Comparison of ENCODE assay signal across 8 cellular contexts in genomic region chr19:41439441-41440222, GRCh38. TPM values are rescaled to one million over a fixed set of nuclear protein-coding genes. Genes with fewer than 3 reads are reported as not detected.
DNase-seq lines count a peak whose midpoint lies in the region; ATAC-seq and TF ChIP-seq lines count a peak whose summit lies in the region.

DMAC2 (minus strand) TSS chr19:41439912; CDS start chr19:41439899, 13 bp downstream.

- H3K79me2 ChIP-seq in SK-N-SH (ENCODE audit: insufficient read depth) (peaks cover 13% of the 10 kb centered on the region; the same call in 1 of the 2 replicates), osteoblast (ENCODE audit: insufficient read depth, low read length) (peaks cover 3% of the 10 kb centered on the region)

- no peaks in the 10 kb centered on the region for H3K9me2 ChIP-seq in SK-N-SH

- H4K20me1 ChIP-seq in SK-N-SH (ENCODE audit: insufficient read depth): no peaks in the 10 kb centered on the region
- H4K20me1 ChIP-seq in osteoblast (ENCODE audit: insufficient read depth, low read length): no peaks in the 10 kb centered on the region

- peak; percentile 52 for TF ChIP-seq POLR2A in GM10847 (IDR thresholded peaks at IDR 0.05; ENCODE audit: extremely low read depth, insufficient read length)

- H2AFZ ChIP-seq in SK-N-SH (ENCODE audit: low read depth): peak within 1 kb of the TSS; percentile 87
- H2AFZ ChIP-seq in osteoblast (ENCODE audit: low read length): peak within 1 kb of the TSS; percentile 99

- no peaks in the 10 kb centered on the region for H3K27me3 Mint-ChIP-seq in activated naive CD8-positive, alpha-beta T cell treated with anti-CD3 and anti-CD28 coated beads for 36 hours
- H3K27me3 Mint-ChIP-seq in glutamatergic neuron (ENCODE audit: unreplicated experiment): peaks cover 8% of the 10 kb centered on the region

- WGBS in SK-N-SH (ENCODE audit: low lambda C conversion rate): 1% methylated on average over 40 of the region's 40 CpGs

- TF ChIP-seq CTCF in SK-N-SH (IDR thresholded peaks at IDR 0.05) (peak; percentile 64), glutamatergic neuron (IDR thresholded peaks at IDR 0.05; ENCODE audit: partially characterized antibody, unreplicated experiment) (no peak), osteoblast (IDR thresholded peaks at IDR 0.05; ENCODE audit: extremely low read depth, low read depth, low read length) (peak; percentile 45), thoracic aorta (IDR thresholded peaks at IDR 0.05) (no peak)

- H3F3A ChIP-seq in SK-N-SH (replicated peaks; ENCODE audit: insufficient read depth): no peaks in the 10 kb centered on the region

- H3K9me3 Mint-ChIP-seq in activated naive CD8-positive, alpha-beta T cell treated with anti-CD3 and anti-CD28 coated beads for 36 hours: no peaks in the 10 kb centered on the region
- H3K9me3 Mint-ChIP-seq in glutamatergic neuron (ENCODE audit: unreplicated experiment): peaks cover 2% of the 10 kb centered on the region

- H3K27ac ChIP-seq in SK-N-SH (ENCODE audit: low read depth in 2 of 2, low read length in 1 of 2) (peak within 1 kb of the TSS; percentile 92 to 93), osteoblast (ENCODE audit: low read depth, low read length) (peak within 1 kb of the TSS; percentile 86), thoracic aorta (peak within 1 kb of the TSS; percentile 94 to 100)

- peak within 1 kb of the TSS; percentile 4 for H3K27ac Mint-ChIP-seq in activated naive CD8-positive, alpha-beta T cell treated with anti-CD3 and anti-CD28 coated beads for 36 hours
- peak within 1 kb of the TSS; percentile 20 for H3K27ac Mint-ChIP-seq in glutamatergic neuron (ENCODE audit: unreplicated experiment)

- H3K36me3 ChIP-seq in SK-N-SH (replicated peaks in 1 of 2; ENCODE audit: control insufficient read depth in 1 of 2, insufficient read depth in 2 of 2, low read length in 1 of 2) (peaks cover 0 to 10% of the 10 kb centered on the region in 2 experiments), osteoblast (ENCODE audit: insufficient read depth, low read length) (peaks cover 10% of the 10 kb centered on the region), thoracic aorta (peaks cover 8% of the 10 kb centered on the region)

- H3K4me1 Mint-ChIP-seq in activated naive CD8-positive, alpha-beta T cell treated with anti-CD3 and anti-CD28 coated beads for 36 hours: peaks cover 8% of the 10 kb centered on the region
- peaks cover 5% of the 10 kb centered on the region for H3K4me1 Mint-ChIP-seq in glutamatergic neuron (ENCODE audit: low read depth, unreplicated experiment)

- peak; percentile 96 for DNase-seq in NCI-H1048 (lab: John Stamatoyannopoulos, UW)
- DNase-seq in SK-N-SH: peak; percentile 94
- peak; percentile 91 for DNase-seq in activated naive CD8-positive, alpha-beta T cell treated with anti-CD3 and anti-CD28 coated beads for 36 hours
- peak; percentile 93 for DNase-seq in glutamatergic neuron
- peak; percentile 99 for DNase-seq in osteoblast (ENCODE audit: insufficient read length, low spot score, missing footprints)
- DNase-seq in thoracic aorta (ENCODE audit: low spot score): peak; percentile 96

- no peak for TF ChIP-seq EP300 in SK-N-SH (IDR thresholded peaks at IDR 0.05; ENCODE audit: borderline replicate concordance in 1 of 2, low read depth in 1 of 2, low read length in 1 of 2)

- TF ChIP-seq RAD21 in SK-N-SH (IDR thresholded peaks at IDR 0.05; ENCODE audit: low read length): peak; percentile 47

- no peak within 1 kb of the TSS for H3K4me3 Mint-ChIP-seq in activated naive CD8-positive, alpha-beta T cell treated with anti-CD3 and anti-CD28 coated beads for 36 hours
- peak within 1 kb of the TSS; percentile 18 for H3K4me3 Mint-ChIP-seq in glutamatergic neuron (ENCODE audit: unreplicated experiment)

- CTCF ChIA-PET in SK-N-SH (lab: Yijun Ruan, JAX): interaction anchor here (0.5 to 3.0 kb wide), 8 partner anchors 9 to 132 kb away, joined by 3 to 23 read pairs (median 8); partner anchors contain the start of gene B3GNT8

- H3K9ac ChIP-seq in SK-N-SH: peak within 1 kb of the TSS; percentile 82

- ATAC-seq in HG02588 (IDR thresholded peaks at IDR 0.05; ENCODE audit: unreplicated experiment): peak; percentile 86
- peak; percentile 94 for ATAC-seq in thoracic aorta (ENCODE audit: insufficient number of reproducible peaks, low FRiP score, low read depth)

- H3K4me3 ChIP-seq in SK-N-SH (ENCODE audit: low read depth in 2 of 2, low read length in 1 of 2) (peak within 1 kb of the TSS; percentile 80 to 90), osteoblast (ENCODE audit: insufficient read depth, low read length) (peak within 1 kb of the TSS; percentile 88), thoracic aorta (peak within 1 kb of the TSS; percentile 100)

- POLR2A ChIA-PET in SK-N-SH (lab: Yijun Ruan, JAX): interaction anchor here (1.0 to 1.5 kb wide), 3 partner anchors 9 to 13 kb away, joined by 3 to 7 read pairs (median 6); partner anchors contain the start of gene B3GNT8

- no peaks in the 10 kb centered on the region for H3K9me3 ChIP-seq in SK-N-SH
- no peaks in the 10 kb centered on the region for H3K9me3 ChIP-seq in osteoblast (ENCODE audit: low read depth, low read length)
- no peaks in the 10 kb centered on the region for H3K9me3 ChIP-seq in thoracic aorta

- H3K4me2 ChIP-seq in SK-N-SH: peak within 1 kb of the TSS; percentile 79
- H3K4me2 ChIP-seq in osteoblast (ENCODE audit: insufficient read depth, low read length): peak within 1 kb of the TSS; percentile 92

- H3K36me3 Mint-ChIP-seq in activated naive CD8-positive, alpha-beta T cell treated with anti-CD3 and anti-CD28 coated beads for 36 hours: peaks cover 7% of the 10 kb centered on the region
- peaks cover 4% of the 10 kb centered on the region for H3K36me3 Mint-ChIP-seq in glutamatergic neuron (ENCODE audit: unreplicated experiment)

- H3K4me1 ChIP-seq in SK-N-SH (ENCODE audit: control insufficient read depth in 1 of 2, insufficient read depth in 2 of 2, low read depth in 1 of 2, low read length in 1 of 2): peaks cover 0 to 4% of the 10 kb centered on the region in 2 experiments; a peak in 3 of 4 replicates
- peaks cover 5% of the 10 kb centered on the region for H3K4me1 ChIP-seq in osteoblast (ENCODE audit: insufficient read depth, low read length)
- peaks cover 3 to 9% of the 10 kb centered on the region in 2 donors for H3K4me1 ChIP-seq in thoracic aorta (ENCODE audit: control insufficient read depth in 1 of 2, low read depth in 2 of 2)

- H3K27me3 ChIP-seq in SK-N-SH (ENCODE audit: insufficient read depth): peaks cover 18% of the 10 kb centered on the region; the same call in 1 of the 2 replicates
- no peaks in the 10 kb centered on the region for H3K27me3 ChIP-seq in osteoblast (ENCODE audit: insufficient read depth, low read length)
- no peaks in the 10 kb centered on the region for H3K27me3 ChIP-seq in thoracic aorta (replicated peaks; ENCODE audit: insufficient read depth)

TF ChIP-seq in SK-N-SH, 30 proteins besides CTCF, POLR2A, EP300 and RAD21 (continues in another document):
- TF ChIP-seq SMC3 (IDR thresholded peaks at IDR 0.05; ENCODE audit: low read depth, low read length): peak; percentile 19
- no peak for TF ChIP-seq FOXM1 (IDR thresholded peaks at IDR 0.05; ENCODE audit: low read depth)
- TF ChIP-seq EZH2phosphoT487 (IDR thresholded peaks at IDR 0.05; ENCODE audit: borderline replicate concordance, low read depth): no peak
- peak; percentile 23; the same call in 1 of the 2 replicates for TF ChIP-seq ELF1 (IDR thresholded peaks at IDR 0.05)
- TF ChIP-seq REST (IDR thresholded peaks at IDR 0.05; ENCODE audit: low read depth, low read length): no peak
- no peak for TF ChIP-seq IRF3 (IDR thresholded peaks at IDR 0.05; ENCODE audit: low read depth, low read length)
- TF ChIP-seq RFX5 (IDR thresholded peaks at IDR 0.05; ENCODE audit: low read length): peak; percentile 70
- TF ChIP-seq CHD2 (IDR thresholded peaks at IDR 0.05; ENCODE audit: low read length, partially characterized antibody): peak; percentile 59
- TF ChIP-seq FOSL2 (IDR thresholded peaks at IDR 0.05; ENCODE audit: borderline replicate concordance, low read depth): no peak

RNA-seq across cellular contexts. Expression of gene DMAC2, which starts in this region (rescaled TPM):
- polyA plus RNA-seq in SK-N-SH (2012; rRNA removed): 70.2 and 71.4 TPM in 2 replicates
- polyA plus RNA-seq in SK-N-SH (2012; cell fraction: cytosol; rRNA removed): 49.7 and 58.5 TPM in 2 replicates
- 39.9 and 42.8 TPM in 2 replicates for polyA plus RNA-seq in SK-N-SH (2012; cell fraction: nucleus; rRNA removed)
- 10 to 100 TPM; 54.5 to 63.0 TPM for total RNA-seq in activated naive CD8-positive, alpha-beta T cell treated with anti-CD3 and anti-CD28 coated beads for 36 hours
- 99.4 TPM for total RNA-seq in glutamatergic neuron (ENCODE audit: unreplicated experiment)
- total RNA-seq in osteoblast: 27.4 and 30.0 TPM in 2 replicates
- 10 to 100 TPM; 21.7 to 27.9 TPM for total RNA-seq in thoracic aorta

Comparison
In these comparisons a context has a peak if more than half of its experiments do, and no peak if none do; other contexts are left out.
1. Peak in every context shown above with its lines: DNase-seq, ATAC-seq, H3K4me3 ChIP-seq and H3K27ac ChIP-seq.
2. CTCF ChIP-seq: peak in SK-N-SH (single experiment) and osteoblast (single experiment); none in glutamatergic neuron (single experiment) and thoracic aorta (single experiment).